Comparison of ENCODE assay signal across 1 cellular context in genomic region chr11:2898366-2899079, GRCh38.
TF ChIP-seq lines count a peak whose summit lies in the region.

No MANE protein-coding gene starts in this region.

TF ChIP-seq in SK-N-SH, 30 proteins besides CTCF, POLR2A, EP300 and RAD21 (continued from another document):
- TF ChIP-seq USF1 (IDR thresholded peaks at IDR 0.05; ENCODE audit: borderline replicate concordance, low read depth) = peak; percentile 72; the same call in 1 of the 2 replicates
- TF ChIP-seq PBX3 (IDR thresholded peaks at IDR 0.05) = peak; percentile 49
- TF ChIP-seq CHD2 (IDR thresholded peaks at IDR 0.05; ENCODE audit: low read length, partially characterized antibody) = no peak
- TF ChIP-seq NRF1 (IDR thresholded peaks at IDR 0.05; ENCODE audit: low read depth, low read length) = no peak
- peak; percentile 28; the same call in 1 of the 2 replicates for TF ChIP-seq ELF1 (IDR thresholded peaks at IDR 0.05)
- TF ChIP-seq JUND (IDR thresholded peaks at IDR 0.05) = no peak; the same call in 1 of the 2 replicates
- peak; percentile 76; the same call in 1 of the 2 replicates for TF ChIP-seq FOSL2 (IDR thresholded peaks at IDR 0.05; ENCODE audit: borderline replicate concordance, low read depth)
- no peak for TF ChIP-seq SMC3 (IDR thresholded peaks at IDR 0.05; ENCODE audit: low read depth, low read length)
TF ChIP-seq in SK-N-SH: peak in this region for 9.
